ENCODE assay signal across 8 cellular contexts in genomic region chr15:64507293-64507802, GRCh38. TPM values are rescaled to one million over a fixed set of nuclear protein-coding genes. Genes with fewer than 3 reads are reported as not detected.
A peak's percentile ranks its signal among the peaks of the same experiment; 100 is the strongest.
DNase-seq lines count a peak whose midpoint lies in the region; ATAC-seq and TF ChIP-seq lines count a peak whose summit lies in the region.

No MANE protein-coding gene starts in this region.

- H3K27me3 ChIP-seq in Caco-2 (replicated peaks; ENCODE audit: control insufficient read depth, insufficient read depth, low read length) (no peaks in the 10 kb centered on the region), neural progenitor cell (no peaks in the 10 kb centered on the region)

- no peaks in the 10 kb centered on the region for H3K27me3 Mint-ChIP-seq in Caco-2 (ENCODE audit: insufficient read depth, unreplicated experiment)
- H3K27me3 Mint-ChIP-seq in activated CD8-positive, alpha-beta memory T cell treated with anti-CD3 and anti-CD28 coated beads, Interleukin-2, amount 10 ng/mL, durations not matched to agents 7 days and 5 days = no peaks in the 10 kb centered on the region
- H3K27me3 Mint-ChIP-seq in neural progenitor cell (ENCODE audit: insufficient read depth, low read depth) = no peaks in the 10 kb centered on the region

- H3K36me3 ChIP-seq in Caco-2 (ENCODE audit: control insufficient read depth, insufficient read depth, low read length) (no peaks in the 10 kb centered on the region), KOPT-K1 (ENCODE audit: insufficient read depth, low read length) (peaks cover 32% of the 10 kb centered on the region), neural progenitor cell (no peaks in the 10 kb centered on the region)

- POLR2A ChIA-PET in Caco-2 (lab: Charles Lee) = interaction anchor here (0.6 kb wide), 1 partner anchor 128 kb away, joined by 3 read pairs; no protein-coding TSS in a partner anchor

- H3K4me2 ChIP-seq in neural progenitor cell = no peak overlapping the region

- peak overlapping the region; percentile 34 for H3K4me3 Mint-ChIP-seq in Caco-2 (ENCODE audit: unreplicated experiment)
- H3K4me3 Mint-ChIP-seq in activated CD8-positive, alpha-beta memory T cell treated with anti-CD3 and anti-CD28 coated beads, Interleukin-2, amount 10 ng/mL, durations not matched to agents 7 days and 5 days = no peak overlapping the region
- peak overlapping the region; percentile 0 for H3K4me3 Mint-ChIP-seq in neural progenitor cell

- peak; percentile 44 to 56 for DNase-seq in Caco-2
- peak; percentile 44 for DNase-seq in activated CD8-positive, alpha-beta memory T cell treated with anti-CD3 and anti-CD28 coated beads, Interleukin-2, amount 10 ng/mL, durations not matched to agents 7 days and 5 days
- DNase-seq in fibroblast of mammary gland (ENCODE audit: low read depth) = peak; percentile 81
- DNase-seq in neural progenitor cell (ENCODE audit: low spot score) = peak; percentile 14
- DNase-seq in substantia nigra (lab: John Stamatoyannopoulos, UW) = peak in 37 of 49 donors; percentile 6 to 70 (median 36)
- DNase-seq in SW480 (ENCODE audit: low spot score) = no peak

- H3K27ac Mint-ChIP-seq in Caco-2 (ENCODE audit: unreplicated experiment) (peak overlapping the region; percentile 63), neural progenitor cell (peak overlapping the region; percentile 25)
- peak overlapping the region; percentile 17 for H3K27ac Mint-ChIP-seq in activated CD8-positive, alpha-beta memory T cell treated with anti-CD3 and anti-CD28 coated beads, Interleukin-2, amount 10 ng/mL, durations not matched to agents 7 days and 5 days

- peak; percentile 73 for ATAC-seq in GM19397 (IDR thresholded peaks at IDR 0.05; ENCODE audit: unreplicated experiment)
- peak; percentile 75 for ATAC-seq in activated CD8-positive, alpha-beta memory T cell treated with anti-CD3 and anti-CD28 coated beads, Interleukin-2, amount 10 ng/mL, durations not matched to agents 7 days and 5 days

- CTCF ChIA-PET in Caco-2 (lab: Charles Lee) = no interaction called here
- CTCF ChIA-PET in activated CD8-positive, alpha-beta memory T cell treated with anti-CD3 and anti-CD28 coated beads, Interleukin-2, amount 10 ng/mL, durations not matched to agents 7 days and 5 days (lab: Charles Lee) = no interaction called here

- H3K9me3 ChIP-seq in Caco-2 (no peaks in the 10 kb centered on the region), KOPT-K1 (ENCODE audit: insufficient read depth, low read length, poor library complexity, severe bottlenecking) (no peaks in the 10 kb centered on the region), neural progenitor cell (ENCODE audit: low read depth) (no peaks in the 10 kb centered on the region)

- H3K4me3 ChIP-seq in Caco-2 (ENCODE audit: low read depth, low read length) = no peak overlapping the region
- H3K4me3 ChIP-seq in fibroblast of mammary gland (ENCODE audit: control insufficient read depth, low read depth, low read length) = no peak overlapping the region
- no peak overlapping the region for H3K4me3 ChIP-seq in neural progenitor cell

- H3K79me2 ChIP-seq in neural progenitor cell (ENCODE audit: low read depth) = peaks cover 95% of the 10 kb centered on the region

- no TSS peak for BruUV-seq in Caco-2 (replicated peaks; lab: Mats Ljungman, UMichigan)

- peaks cover 92% of the 10 kb centered on the region for H4K20me1 ChIP-seq in neural progenitor cell (ENCODE audit: low read depth)

- TF ChIP-seq CTCF in Caco-2 (IDR thresholded peaks at IDR 0.05; ENCODE audit: insufficient read depth in 1 of 2, low read depth in 1 of 2, low read length in 1 of 2, severe bottlenecking in 1 of 2, unreplicated experiment in 1 of 2) (no peak), fibroblast of mammary gland (conservative IDR thresholded peaks at IDR 0.05; ENCODE audit: control insufficient read depth, insufficient read depth, low read depth, low read length) (no peak), neural progenitor cell (IDR thresholded peaks at IDR 0.05) (no peak)

- peaks cover 10% of the 10 kb centered on the region for H3F3A ChIP-seq in neural progenitor cell (ENCODE audit: low read depth)

- H3K36me3 Mint-ChIP-seq in Caco-2 (ENCODE audit: insufficient read depth, unreplicated experiment) = peaks cover 6% of the 10 kb centered on the region
- peaks cover 12% of the 10 kb centered on the region for H3K36me3 Mint-ChIP-seq in activated CD8-positive, alpha-beta memory T cell treated with anti-CD3 and anti-CD28 coated beads, Interleukin-2, amount 10 ng/mL, durations not matched to agents 7 days and 5 days
- H3K36me3 Mint-ChIP-seq in neural progenitor cell = peaks cover 10% of the 10 kb centered on the region

- H3K4me1 ChIP-seq in Caco-2 = peaks cover 32% of the 10 kb centered on the region
- H3K4me1 ChIP-seq in neural progenitor cell = peaks cover 10% of the 10 kb centered on the region

- H3K27ac ChIP-seq in KOPT-K1 (ENCODE audit: low read depth, low read length, poor library complexity, severe bottlenecking) = peak overlapping the region; percentile 36
- H3K27ac ChIP-seq in neural progenitor cell = no peak overlapping the region
- peak overlapping the region; percentile 68 for H3K27ac ChIP-seq in substantia nigra (ENCODE audit: low read depth, low read length, poor library complexity, severe bottlenecking)

- intact Hi-C loops in Caco-2 (cut with micrococcal nuclease; ENCODE audit: unreplicated experiment) = loop anchor here (5.0 kb wide), 2 partner anchors 60 to 145 kb away; no protein-coding TSS in a partner anchor

- no peak overlapping the region for H2AFZ ChIP-seq in neural progenitor cell (replicated peaks)

- H3K9me3 Mint-ChIP-seq in Caco-2 (ENCODE audit: unreplicated experiment) (no peaks in the 10 kb centered on the region), neural progenitor cell (no peaks in the 10 kb centered on the region)
- no peaks in the 10 kb centered on the region for H3K9me3 Mint-ChIP-seq in activated CD8-positive, alpha-beta memory T cell treated with anti-CD3 and anti-CD28 coated beads, Interleukin-2, amount 10 ng/mL, durations not matched to agents 7 days and 5 days (ENCODE audit: low read depth)

- H3K4me1 Mint-ChIP-seq in Caco-2 (ENCODE audit: low read depth, unreplicated experiment) (peaks cover 38% of the 10 kb centered on the region), neural progenitor cell (peaks cover 49% of the 10 kb centered on the region)
- H3K4me1 Mint-ChIP-seq in activated CD8-positive, alpha-beta memory T cell treated with anti-CD3 and anti-CD28 coated beads, Interleukin-2, amount 10 ng/mL, durations not matched to agents 7 days and 5 days = peaks cover 41% of the 10 kb centered on the region

- H3K9ac ChIP-seq in neural progenitor cell = no peak overlapping the region

RNA-seq across cellular contexts. Expression of gene ZNF609, which starts 47.0 kb away (rescaled TPM):
- 30.1 and 34.0 TPM in 2 replicates for total RNA-seq in Caco-2 (2022)
- 10 to 100 TPM; 36.8 to 47.5 TPM for total RNA-seq in activated CD8-positive, alpha-beta memory T cell treated with anti-CD3 and anti-CD28 coated beads, Interleukin-2, amount 10 ng/mL, durations not matched to agents 7 days and 5 days
- total RNA-seq in neural progenitor cell (ENCODE audit: low replicate concordance) = 21.5 and 31.1 TPM in 2 replicates
